7 cellular contexts compared by ENCODE assay signal in the genomic region with DNA sequence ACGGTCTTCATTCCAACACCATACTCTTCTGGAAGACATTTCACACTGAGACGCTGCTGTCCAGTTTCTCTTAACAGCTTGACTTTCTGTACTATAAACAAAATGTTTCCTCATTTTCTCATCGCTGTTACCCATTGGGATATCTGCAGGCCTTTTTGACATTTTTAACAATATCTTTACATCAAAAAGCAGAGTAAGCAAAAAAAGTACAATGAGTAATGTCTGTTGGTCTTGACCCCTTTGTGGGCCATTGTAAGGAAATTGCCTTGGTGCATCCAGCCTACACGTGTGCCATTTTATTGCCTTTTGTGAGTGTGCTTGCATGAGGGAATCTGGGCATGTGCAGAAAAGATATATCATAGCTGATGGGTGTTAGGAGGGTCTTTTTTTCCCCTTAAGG.
"Had no signal": no experiment of that assay in that cellular context is flagged by ENCODE, and none has a peak within 500 bp of the region (broad histone marks: within the 10 kb centered on the region; RNA-seq: fewer than 3 reads in every experiment).

No MANE protein-coding gene starts in this region.

- DNase-seq: GF-D8 had no signal

- ATAC-seq: GM12878 had no signal

- FAIRE-seq: G401.6, GM12878, GM12891, GM12892, GM18507, GM19239 had no signal

- H3K4me3 ChIP-seq: GM12878 had no signal
